Comparison of ENCODE assay signal across 24 cellular contexts in genomic region chr13:28548872-28549271, GRCh38. TPM values are rescaled to one million over a fixed set of nuclear protein-coding genes. Genes with fewer than 3 reads are reported as not detected.
DNase-seq lines count a peak whose midpoint lies in the region; ATAC-seq and TF ChIP-seq lines count a peak whose summit lies in the region.
"Had no signal": no experiment of that assay in that cellular context is flagged by ENCODE, and none has a peak within 500 bp of the region (broad histone marks: within the 10 kb centered on the region; RNA-seq: fewer than 3 reads in every experiment).

No MANE protein-coding gene starts in this region.

- ATAC-seq in GM18873 (IDR thresholded peaks at IDR 0.05; ENCODE audit: low FRiP score, unreplicated experiment), result no peak
- ATAC-seq: esophagus mucosa; naive thymus-derived CD8-positive, alpha-beta T cell; stimulated activated naive CD8-positive, alpha-beta T cell treated with anti-CD3 and anti-CD28 coated beads, Interleukin-15, amount 100 ng/mL, for 72 hours had no signal

- no peak overlapping the region for H2AFZ ChIP-seq in OCI-LY3 (ENCODE audit: low read depth, low read length)
- no peak overlapping the region for H2AFZ ChIP-seq in osteoblast (ENCODE audit: low read length)

- H4K20me1 ChIP-seq in OCI-LY3 (ENCODE audit: insufficient read depth, low read length) (no peaks in the 10 kb centered on the region), osteoblast (ENCODE audit: insufficient read depth, low read length) (no peaks in the 10 kb centered on the region)
- H4K20me1 ChIP-seq: BLaER1 had no signal

- no peaks in the 10 kb centered on the region for H3K4me1 ChIP-seq in OCI-LY3 (ENCODE audit: low read length)
- H3K4me1 ChIP-seq in osteoblast (ENCODE audit: insufficient read depth, low read length), result no peaks in the 10 kb centered on the region
- H3K4me1 ChIP-seq: BLaER1 had no signal

- no peak overlapping the region for H3K4me3 ChIP-seq in OCI-LY3 (ENCODE audit: low read length)
- H3K4me3 ChIP-seq in epithelial cell of proximal tubule (ENCODE audit: low read depth, low read length), result no peak overlapping the region
- H3K4me3 ChIP-seq in osteoblast (ENCODE audit: insufficient read depth, low read length), result no peak overlapping the region
- H3K4me3 ChIP-seq: BLaER1, transverse colon had no signal

- TF ChIP-seq CTCF in OCI-LY3 (IDR thresholded peaks at IDR 0.05; ENCODE audit: low read depth, low read length), result peak; percentile 26; the same call in 1 of the 2 replicates
- TF ChIP-seq CTCF in epithelial cell of proximal tubule (conservative IDR thresholded peaks at IDR 0.05; ENCODE audit: low read depth, low read length), result peak; percentile 49
- TF ChIP-seq CTCF in osteoblast (IDR thresholded peaks at IDR 0.05; ENCODE audit: extremely low read depth, low read depth, low read length), result peak; percentile 38

- H3K4me2 ChIP-seq in OCI-LY3 (ENCODE audit: low read length), result no peak overlapping the region
- H3K4me2 ChIP-seq in osteoblast (ENCODE audit: insufficient read depth, low read length), result no peak overlapping the region
- H3K4me2 ChIP-seq: BLaER1 had no signal

- no peak overlapping the region for H3K27ac ChIP-seq in OCI-LY3 (ENCODE audit: low read length)
- H3K27ac ChIP-seq in osteoblast (ENCODE audit: low read depth, low read length), result no peak overlapping the region
- H3K27ac ChIP-seq: BLaER1, transverse colon, WERI-Rb-1 had no signal

- H3K9ac ChIP-seq in OCI-LY3 (ENCODE audit: low read length), result no peak overlapping the region
- H3K9ac ChIP-seq: BLaER1 had no signal

- H3K79me2 ChIP-seq in OCI-LY3 (ENCODE audit: low read length) (no peaks in the 10 kb centered on the region), osteoblast (ENCODE audit: insufficient read depth, low read length) (no peaks in the 10 kb centered on the region)

- H3K9me3 ChIP-seq in OCI-LY3 (ENCODE audit: insufficient read depth, low read length) (0 out of 2 replicates have a peak, but pooled peaks cover 5% of the 10 kb centered on the region), osteoblast (ENCODE audit: low read depth, low read length) (no peaks in the 10 kb centered on the region)
- H3K9me3 ChIP-seq: transverse colon had no signal

- DNase-seq in ELR (ENCODE audit: low read depth), result peak; percentile 28
- no peak for DNase-seq in epithelial cell of proximal tubule (ENCODE audit: low read depth)
- no peak for DNase-seq in osteoblast (ENCODE audit: insufficient read length, low spot score, missing footprints)
- no peak for DNase-seq in COLO829 (ENCODE audit: low spot score)
- no peak for DNase-seq in AG08396 (ENCODE audit: low spot score)
- DNase-seq: activated CD4-positive, alpha-beta memory T cell treated with anti-CD3 and anti-CD28 coated beads for 36 hours; activated naive CD4-positive, alpha-beta T cell treated with Interleukin-2 at 50 U/mL for 16 hours; activated T-cell treated with anti-CD3 and anti-CD28 coated beads for 4 hours; amniotic stem cell; Calu3; effector CD4-positive, alpha-beta T cell; KBM-7; left colon; naive thymus-derived CD8-positive, alpha-beta T cell; NCI-H146; NCI-H526 treated with DMSO at 0.1 percent for 48 hours; stimulated activated CD4-positive, alpha-beta T cell treated with anti-CD3 and anti-CD28 coated beads, Interleukin-4, amount 100 ng/mL, for 4 hours; stimulated activated naive CD8-positive, alpha-beta T cell treated with anti-CD3 and anti-CD28 coated beads, Interleukin-15, amount 100 ng/mL, for 72 hours; transverse colon; WERI-Rb-1 had no signal

- no peaks in the 10 kb centered on the region for H3K27me3 ChIP-seq in OCI-LY3 (ENCODE audit: low read depth, low read length)
- no peaks in the 10 kb centered on the region for H3K27me3 ChIP-seq in osteoblast (ENCODE audit: insufficient read depth, low read length)
- H3K27me3 ChIP-seq: BLaER1 had no signal

- no peaks in the 10 kb centered on the region for H3K36me3 ChIP-seq in OCI-LY3 (replicated peaks; ENCODE audit: low read depth, low read length)
- H3K36me3 ChIP-seq in osteoblast (ENCODE audit: insufficient read depth, low read length), result no peaks in the 10 kb centered on the region
- H3K36me3 ChIP-seq: BLaER1, transverse colon, WERI-Rb-1 had no signal

RNA-seq across cellular contexts. Expression of gene FLT1, which starts 53.9 kb away (rescaled TPM):
- total RNA-seq in epithelial cell of proximal tubule (under 0.01 and 0.17 TPM in 2 replicates), osteoblast (under 0.01 TPM in 1 of 2 replicates, not detected in the other)
- total RNA-seq: Calu3 had no signal
